29 cellular contexts compared by ENCODE assay signal in the genomic region with DNA sequence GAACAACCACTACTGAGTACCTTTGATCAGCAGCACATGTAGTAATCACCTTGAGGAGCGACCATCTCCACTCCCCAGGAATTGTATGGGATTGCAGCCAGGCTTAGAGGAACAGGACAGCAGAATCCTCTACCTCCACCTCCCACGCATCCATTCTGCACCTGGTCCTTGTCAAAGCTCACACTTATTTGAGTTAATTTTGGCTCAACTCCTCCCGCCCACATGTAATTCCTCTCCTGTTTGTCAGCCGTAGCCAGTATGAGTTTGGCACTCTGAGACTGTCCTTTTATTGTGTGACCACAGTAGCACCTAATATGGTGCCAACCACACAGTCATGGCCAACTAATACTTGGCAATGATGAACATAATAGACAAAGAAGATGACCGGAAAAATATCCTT.
A peak's percentile ranks its signal among the peaks of the same experiment; 100 is the strongest.
DNase-seq lines count a peak whose midpoint lies in the region; ATAC-seq, FAIRE-seq and TF ChIP-seq lines count a peak whose summit lies in the region.
"Had no signal": no experiment of that assay in that cellular context is flagged by ENCODE, and none has a peak within 500 bp of the region (broad histone marks: within the 10 kb centered on the region; RNA-seq: fewer than 3 reads in every experiment).

No MANE protein-coding gene starts in this region.

- DNase-seq in left cardiac atrium (peak; percentile 21), Right ventricle myocardium superior (no peak), K562 (ENCODE audit: extremely low read depth in 1 of 4, low spot score in 3 of 4) (no peak), left lobe of liver (ENCODE audit: low spot score) (no peak), T1000 (lab: John Stamatoyannopoulos, UW) (no peak), GM23338 (ENCODE audit: low spot score) (no peak), nucleus accumbens (lab: John Stamatoyannopoulos, UW) (no peak)
- DNase-seq in activated CD4-positive, alpha-beta memory T cell treated with anti-CD3 and anti-CD28 coated beads, Interleukin-2, amount 10 ng/mL, durations not matched to agents 7 days and 5 days, result no peak
- DNase-seq: activated CD4-positive, CD25-positive, alpha-beta regulatory T cell; activated naive CD8-positive, alpha-beta T cell treated with anti-CD3 and anti-CD28 coated beads, Interleukin-2, amount 50 U/mL, for 24 hours; activated T-cell treated with anti-CD3 and anti-CD28 coated beads, Interleukin-2, amount 50 U/mL, for 72 hours; DMS79; GF-D8; kidney glomerular epithelial cell; lower lobe of right lung; MV-4-11; natural killer cell; NCI-H1436 treated with DMSO at 0.1 percent for 48 hours; NCI-H748 treated with DMSO at 0.1 percent for 48 hours; Peyer's patch; SIG-M5 had no signal

- CTCF ChIA-PET in K562 (lab: Yijun Ruan, JAX; ENCODE audit: low intra/inter-chr PET ratio), result no interaction called here
- CTCF ChIA-PET in activated CD4-positive, alpha-beta memory T cell treated with anti-CD3 and anti-CD28 coated beads, Interleukin-2, amount 10 ng/mL, durations not matched to agents 7 days and 5 days (lab: Charles Lee), result interaction anchor here (1.0 to 1.6 kb wide), 2 partner anchors 10 to 194 kb away, joined by 3 to 5 read pairs; no protein-coding TSS in a partner anchor

- peaks cover 3% of the 10 kb centered on the region for H3K9me3 Mint-ChIP-seq in GM23338
- H3K9me3 Mint-ChIP-seq in activated CD4-positive, alpha-beta memory T cell treated with anti-CD3 and anti-CD28 coated beads, Interleukin-2, amount 10 ng/mL, durations not matched to agents 7 days and 5 days, result no peaks in the 10 kb centered on the region
- H3K9me3 Mint-ChIP-seq: activated naive CD8-positive, alpha-beta T cell treated with anti-CD3 and anti-CD28 coated beads, Interleukin-2, amount 50 U/mL, for 24 hours; activated T-cell treated with anti-CD3 and anti-CD28 coated beads, Interleukin-2, amount 50 U/mL, for 72 hours; central memory CD8-positive, alpha-beta T cell; natural killer cell; stimulated activated memory B cell treated with anti-CD40 and anti-IgM and Interleukin-4, amounts not matched to agents 10 μg/mL and 1 μg/mL and 100 μg/mL, for 72 hours; type B pancreatic cell had no signal

- H3K27ac Mint-ChIP-seq in GM23338, result no peak overlapping the region
- H3K27ac Mint-ChIP-seq in activated CD4-positive, alpha-beta memory T cell treated with anti-CD3 and anti-CD28 coated beads, Interleukin-2, amount 10 ng/mL, durations not matched to agents 7 days and 5 days, result no peak overlapping the region
- H3K27ac Mint-ChIP-seq: activated naive CD8-positive, alpha-beta T cell treated with anti-CD3 and anti-CD28 coated beads, Interleukin-2, amount 50 U/mL, for 24 hours; activated T-cell treated with anti-CD3 and anti-CD28 coated beads, Interleukin-2, amount 50 U/mL, for 72 hours; natural killer cell; stimulated activated memory B cell treated with anti-CD40 and anti-IgM and Interleukin-4, amounts not matched to agents 10 μg/mL and 1 μg/mL and 100 μg/mL, for 72 hours; type B pancreatic cell had no signal

- H3K4me3 ChIP-seq in K562, result no peak overlapping the region
- no peak overlapping the region for H3K4me3 ChIP-seq in GM23338
- H3K4me3 ChIP-seq: gastroesophageal sphincter, HAP-1, lower lobe of right lung, Peyer's patch had no signal

- no peak for FAIRE-seq in K562 (lab: Jason Lieb, UNC)
- FAIRE-seq: endometrium had no signal

- H3K27me3 Mint-ChIP-seq in GM23338 (ENCODE audit: insufficient read depth, low read depth, poor library complexity), result no peaks in the 10 kb centered on the region
- no peaks in the 10 kb centered on the region for H3K27me3 Mint-ChIP-seq in activated CD4-positive, alpha-beta memory T cell treated with anti-CD3 and anti-CD28 coated beads, Interleukin-2, amount 10 ng/mL, durations not matched to agents 7 days and 5 days
- H3K27me3 Mint-ChIP-seq: type B pancreatic cell had no signal

- no peaks in the 10 kb centered on the region; the same call in 2 of the 3 replicates for H3K4me1 Mint-ChIP-seq in GM23338
- H3K4me1 Mint-ChIP-seq in activated CD4-positive, alpha-beta memory T cell treated with anti-CD3 and anti-CD28 coated beads, Interleukin-2, amount 10 ng/mL, durations not matched to agents 7 days and 5 days, result peaks cover 10% of the 10 kb centered on the region
- H3K4me1 Mint-ChIP-seq: CD14-positive monocyte, natural killer cell had no signal

- TF ChIP-seq CTCF in K562 (IDR thresholded peaks at IDR 0.05 in 2 of 3, conservative IDR thresholded peaks at IDR 0.05 in 1 of 3; ENCODE audit: insufficient read depth in 2 of 3, low read depth in 1 of 3, low read length in 3 of 3) (no peak), GM23338 (conservative IDR thresholded peaks at IDR 0.05; ENCODE audit: low read depth in 2 of 2) (no peak)

- H4K20me1 ChIP-seq in K562 (replicated peaks; ENCODE audit: control insufficient read depth, insufficient read depth, low read length) (no peaks in the 10 kb centered on the region), GM23338 (replicated peaks; ENCODE audit: insufficient read depth) (no peaks in the 10 kb centered on the region)

- ATAC-seq in left cardiac atrium (peak; percentile 67 to 79), Right ventricle myocardium superior (ENCODE audit: poor library complexity) (no peak), K562 (no peak), left lobe of liver (peak; percentile 42), GM23338 (no peak)
- ATAC-seq: activated naive CD8-positive, alpha-beta T cell treated with anti-CD3 and anti-CD28 coated beads, Interleukin-2, amount 50 U/mL, for 24 hours; activated T-cell treated with anti-CD3 and anti-CD28 coated beads, Interleukin-2, amount 50 U/mL, for 72 hours; natural killer cell; stimulated activated memory B cell treated with anti-CD40 and anti-IgM and Interleukin-4, amounts not matched to agents 10 μg/mL and 1 μg/mL and 100 μg/mL, for 72 hours had no signal

- 15% methylated on average over 4 of the region's 5 CpGs for WGBS in K562 (ENCODE audit: insufficient coverage, low coverage, missing lambda C conversion rate)

- H3K4me3 Mint-ChIP-seq in GM23338, result no peak overlapping the region
- no peak overlapping the region for H3K4me3 Mint-ChIP-seq in activated CD4-positive, alpha-beta memory T cell treated with anti-CD3 and anti-CD28 coated beads, Interleukin-2, amount 10 ng/mL, durations not matched to agents 7 days and 5 days
- H3K4me3 Mint-ChIP-seq: activated naive CD8-positive, alpha-beta T cell treated with anti-CD3 and anti-CD28 coated beads, Interleukin-2, amount 50 U/mL, for 24 hours; activated T-cell treated with anti-CD3 and anti-CD28 coated beads, Interleukin-2, amount 50 U/mL, for 72 hours; CD14-positive monocyte; central memory CD8-positive, alpha-beta T cell; natural killer cell; stimulated activated memory B cell treated with anti-CD40 and anti-IgM and Interleukin-4, amounts not matched to agents 10 μg/mL and 1 μg/mL and 100 μg/mL, for 72 hours; type B pancreatic cell had no signal

- no peak for TF ChIP-seq POLR2A in K562 (conservative IDR thresholded peaks at IDR 0.05)

- H3K9me2 ChIP-seq in GM23338 (ENCODE audit: insufficient read depth), result peaks cover 10% of the 10 kb centered on the region; the same call in 1 of the 2 replicates

- BruUV-seq in K562 (replicated peaks; lab: Mats Ljungman, UMichigan), result no TSS peak

- H2AFZ ChIP-seq in K562 (ENCODE audit: low read depth, low read length) (peak overlapping the region; percentile 24; the same call in 1 of the 2 replicates), GM23338 (no peak overlapping the region)

- no peaks in the 10 kb centered on the region for H3K9me1 ChIP-seq in K562 (ENCODE audit: control insufficient read depth, insufficient read depth, low read length)

- in situ Hi-C loops in K562 (cut with MboI), result no loop called here

- no peak overlapping the region for H3K27ac ChIP-seq in K562 (ENCODE audit: extremely low read depth, low read depth, low read length)
- H3K27ac ChIP-seq in GM23338 (ENCODE audit: low read depth), result no peak overlapping the region
- H3K27ac ChIP-seq: 22Rv1, gastroesophageal sphincter, lower lobe of right lung, Peyer's patch had no signal

- POLR2A ChIA-PET in K562 (lab: Yijun Ruan, JAX), result no interaction called here
- POLR2A ChIA-PET in activated CD4-positive, alpha-beta memory T cell treated with anti-CD3 and anti-CD28 coated beads, Interleukin-2, amount 10 ng/mL, durations not matched to agents 7 days and 5 days (lab: Charles Lee), result interaction anchor here (1.2 kb wide), 1 partner anchor 9 kb away, joined by 3 read pairs; no protein-coding TSS in a partner anchor

- H3K4me2 ChIP-seq in K562 (ENCODE audit: insufficient read depth, low read length), result no peak overlapping the region
- no peak overlapping the region for H3K4me2 ChIP-seq in GM23338

- no peaks in the 10 kb centered on the region for H3F3A ChIP-seq in GM23338 (replicated peaks; ENCODE audit: low read depth)

- intact Hi-C loops in left cardiac atrium (cut with DNase I), result no loop called here
- intact Hi-C loops in Right ventricle myocardium superior (cut with DNase I), result no loop called here
- intact Hi-C loops in K562 (cut with micrococcal nuclease), result no loop called here

- H3K4me1 ChIP-seq in K562 (replicated peaks in 1 of 2; ENCODE audit: control insufficient read depth in 2 of 2, insufficient read depth in 2 of 2, low read length in 2 of 2), result no peaks in the 10 kb centered on the region; a peak in 1 of 5 replicates
- no peaks in the 10 kb centered on the region for H3K4me1 ChIP-seq in GM23338 (ENCODE audit: insufficient read depth)
- H3K4me1 ChIP-seq: HAP-1, lower lobe of right lung, Peyer's patch had no signal

- H3K27me3 ChIP-seq in K562 (ENCODE audit: control insufficient read depth in 2 of 2, insufficient read depth in 2 of 2, low read length in 2 of 2) (no peaks in the 10 kb centered on the region), GM23338 (ENCODE audit: insufficient read depth) (no peaks in the 10 kb centered on the region)
- H3K27me3 ChIP-seq: gastroesophageal sphincter, Peyer's patch had no signal

- H3K9ac ChIP-seq in K562 (ENCODE audit: insufficient read depth in 1 of 2, low read depth in 2 of 2, low read length in 2 of 2), result no peak overlapping the region

- peaks cover 3% of the 10 kb centered on the region for H3K36me3 Mint-ChIP-seq in GM23338 (ENCODE audit: low read depth)
- no peaks in the 10 kb centered on the region for H3K36me3 Mint-ChIP-seq in activated CD4-positive, alpha-beta memory T cell treated with anti-CD3 and anti-CD28 coated beads, Interleukin-2, amount 10 ng/mL, durations not matched to agents 7 days and 5 days (ENCODE audit: low read depth)
- H3K36me3 Mint-ChIP-seq: CD14-positive monocyte; natural killer cell; stimulated activated memory B cell treated with anti-CD40 and anti-IgM and Interleukin-4, amounts not matched to agents 10 μg/mL and 1 μg/mL and 100 μg/mL, for 72 hours; type B pancreatic cell had no signal

- H3K36me3 ChIP-seq in K562 (ENCODE audit: control insufficient read depth, insufficient read depth, low read length), result no peaks in the 10 kb centered on the region
- no peaks in the 10 kb centered on the region for H3K36me3 ChIP-seq in GM23338 (ENCODE audit: insufficient read depth)
- H3K36me3 ChIP-seq: gastroesophageal sphincter, HAP-1, lower lobe of right lung, Peyer's patch had no signal

- H3K79me2 ChIP-seq in K562 (ENCODE audit: control insufficient read depth, insufficient read depth, low read length) (no peaks in the 10 kb centered on the region), GM23338 (replicated peaks; ENCODE audit: insufficient read depth) (no peaks in the 10 kb centered on the region)

- no peaks in the 10 kb centered on the region for H3K9me3 ChIP-seq in K562 (replicated peaks; ENCODE audit: control insufficient read depth, insufficient read depth, low read depth, low read length)
- H3K9me3 ChIP-seq: gastroesophageal sphincter, HAP-1, lower lobe of right lung, Peyer's patch had no signal

- no peak for TF ChIP-seq RAD21 in K562 (CRISPR knock-in tag; conservative IDR thresholded peaks at IDR 0.05 in 1 of 2, IDR thresholded peaks at IDR 0.05 in 1 of 2)

- TF ChIP-seq EP300 in K562 (IDR thresholded peaks at IDR 0.05; ENCODE audit: low read length), result no peak

Comparison
In these comparisons a context has a peak if more than half of its experiments do, and no peak if none do; other contexts are left out.
1. ATAC-seq: peak in left cardiac atrium (2 of 2) and left lobe of liver (single experiment); none in Right ventricle myocardium superior (single experiment), K562 (single experiment) and GM23338 (single experiment).